Comparison of ENCODE assay signal across 8 cellular contexts in genomic region chr12:53618340-53618739, GRCh38. TPM values are rescaled to one million over a fixed set of nuclear protein-coding genes. Genes with fewer than 3 reads are reported as not detected.
DNase-seq lines count a peak whose midpoint lies in the region; ATAC-seq and TF ChIP-seq lines count a peak whose summit lies in the region.

No MANE protein-coding gene starts in this region.

- no peaks in the 10 kb centered on the region for H3K9me3 ChIP-seq in parathyroid adenoma (ENCODE audit: control insufficient read depth, low read length)

- H2AFZ ChIP-seq in parathyroid adenoma = no peak overlapping the region

- H3K79me2 ChIP-seq in parathyroid adenoma = peaks cover 39% of the 10 kb centered on the region

- DNase-seq in GM06990 (ENCODE audit: extremely low read depth, insufficient read length) (no peak), NOMO-1 (lab: John Stamatoyannopoulos, UW; ENCODE audit: unreplicated experiment in 2 of 2) (peak; percentile 82 to 92), chondrocyte (ENCODE audit: low spot score) (no peak), NCI-H524 (lab: John Stamatoyannopoulos, UW) (no peak)

- peaks cover 42% of the 10 kb centered on the region for H3K4me1 Mint-ChIP-seq in chondrocyte (ENCODE audit: low read depth)

- H3K4me3 Mint-ChIP-seq in chondrocyte (ENCODE audit: unreplicated experiment) = no peak overlapping the region

- H3K36me3 ChIP-seq in GM06990 (ENCODE audit: control insufficient read depth, insufficient read depth, low read length) (peaks cover 1% of the 10 kb centered on the region; the same call in 1 of the 2 replicates), parathyroid adenoma (ENCODE audit: control insufficient read depth, insufficient read depth, low read length) (no peaks in the 10 kb centered on the region)

- H3K27me3 Mint-ChIP-seq in chondrocyte (ENCODE audit: low read depth) = no peaks in the 10 kb centered on the region

- no peak overlapping the region for H3K9ac ChIP-seq in parathyroid adenoma

- no peaks in the 10 kb centered on the region for H3K27me3 ChIP-seq in GM06990 (replicated peaks; ENCODE audit: control insufficient read depth, insufficient read depth, low read length)
- no peaks in the 10 kb centered on the region for H3K27me3 ChIP-seq in parathyroid adenoma (ENCODE audit: control insufficient read depth, insufficient read depth, low read length)

- peaks cover 4% of the 10 kb centered on the region for H3K4me1 ChIP-seq in parathyroid adenoma

- H3K27ac Mint-ChIP-seq in chondrocyte (ENCODE audit: unreplicated experiment) = peak overlapping the region; percentile 57

- TF ChIP-seq CTCF in GM06990 (IDR thresholded peaks at IDR 0.05; ENCODE audit: insufficient read depth, low read length, poor library complexity, severe bottlenecking) (no peak), chondrocyte (IDR thresholded peaks at IDR 0.05) (no peak), parathyroid adenoma (IDR thresholded peaks at IDR 0.05) (no peak)

- H3K9me3 Mint-ChIP-seq in chondrocyte (ENCODE audit: low read depth) = no peaks in the 10 kb centered on the region

- H3K27ac ChIP-seq in parathyroid adenoma = no peak overlapping the region

- ATAC-seq in GM19023 (IDR thresholded peaks at IDR 0.05; ENCODE audit: unreplicated experiment) (no peak), GM18873 (IDR thresholded peaks at IDR 0.05; ENCODE audit: low FRiP score, unreplicated experiment) (no peak), HG02884 (IDR thresholded peaks at IDR 0.05; ENCODE audit: unreplicated experiment) (no peak)

- H3K4me2 ChIP-seq in parathyroid adenoma (ENCODE audit: low read length) = peak overlapping the region; percentile 39

- peaks cover 1% of the 10 kb centered on the region for H3K36me3 Mint-ChIP-seq in chondrocyte (ENCODE audit: low read depth)

- H3K4me3 ChIP-seq in GM06990 (replicated peaks; ENCODE audit: low read depth, low read length) (peak overlapping the region; percentile 52), parathyroid adenoma (ENCODE audit: low read depth, low read length) (peak overlapping the region; percentile 30)

RNA-seq across cellular contexts. Expression of gene ATF7, which starts 7.8 kb away (rescaled TPM):
- total RNA-seq in chondrocyte = 44.4 to 52.7 TPM (median 51.2 TPM) in 3 replicates

RNA-seq across cellular contexts. Expression of gene ATP5MC2, which starts 57.5 kb away (rescaled TPM):
- 201 to 204 TPM (median 203 TPM) in 3 replicates for total RNA-seq in chondrocyte

Comparison
In these comparisons a context has a peak if more than half of its experiments do, and no peak if none do; other contexts are left out.
1. DNase-seq: peak in NOMO-1 (2 of 2); none in GM06990 (single experiment), chondrocyte (single experiment) and NCI-H524 (0 of 2).